Comparison of ENCODE assay signal across 9 cellular contexts in genomic region chr12:62966446-62966989, GRCh38. TPM values are rescaled to one million over a fixed set of nuclear protein-coding genes. Genes with fewer than 3 reads are reported as not detected.
DNase-seq lines count a peak whose midpoint lies in the region; ATAC-seq, FAIRE-seq and TF ChIP-seq lines count a peak whose summit lies in the region.
"Not testable (repeated sequence)": the region's sequence is repeated elsewhere in the genome, so short reads cannot be mapped to it uniquely, and the experiment has no call there.
"Had no signal": no experiment of that assay in that cellular context is flagged by ENCODE, and none has a peak within 500 bp of the region (broad histone marks: within the 10 kb centered on the region; RNA-seq: fewer than 3 reads in every experiment).

No MANE protein-coding gene starts in this region.

- 5% methylated on average over 8 of the region's 8 CpGs for WGBS in HepG2 (ENCODE audit: low lambda C conversion rate)

- POLR2A ChIA-PET in Panc1 (lab: Charles Lee): not testable (repeated sequence)
- POLR2A ChIA-PET in HepG2 (lab: Yijun Ruan, JAX): interaction anchor here (1.0 kb wide), 1 partner anchor 32 kb away, joined by 3 read pairs; the partner anchor contains the start of gene PPM1H

- peak; percentile 44 for FAIRE-seq in HepG2 (lab: Jason Lieb, UNC)

- H3K36me3 Mint-ChIP-seq in activated T-cell treated with anti-CD3 and anti-CD28 coated beads, Interleukin-2, amount 50 U/mL, for 72 hours (ENCODE audit: insufficient read depth in 2 of 2): not testable (repeated sequence)

- ATAC-seq in GM18868 (IDR thresholded peaks at IDR 0.05; ENCODE audit: unreplicated experiment) (peak; percentile 62), HG03442 (IDR thresholded peaks at IDR 0.05; ENCODE audit: unreplicated experiment) (peak; percentile 72), esophagus mucosa (peak; percentile 84), HepG2 (peak; percentile 75)
- ATAC-seq in Panc1: not testable (repeated sequence)
- ATAC-seq in activated T-cell treated with anti-CD3 and anti-CD28 coated beads, Interleukin-2, amount 50 U/mL, for 72 hours (replicated peaks in 1 of 2): peak; percentile 65 to 70

- H3K27me3 Mint-ChIP-seq in activated T-cell treated with anti-CD3 and anti-CD28 coated beads, Interleukin-2, amount 50 U/mL, for 72 hours (ENCODE audit: low read depth): not testable (repeated sequence)

- TF ChIP-seq POLR2A in HepG2 (IDR thresholded peaks at IDR 0.05; ENCODE audit: insufficient read depth in 1 of 2, low read depth in 2 of 2, low read length in 2 of 2): not testable (repeated sequence)

- not testable (repeated sequence) for H3K36me3 ChIP-seq in Panc1 (ENCODE audit: control insufficient read depth, insufficient read depth, low read length); HepG2 (replicated peaks in 1 of 2; ENCODE audit: control insufficient read depth in 1 of 2, insufficient read depth in 2 of 2, low read length in 2 of 2)

- DNase-seq in A172 (ENCODE audit: low spot score) (peak; percentile 10), Panc1 (ENCODE audit: low read depth, low spot score) (peak; percentile 8), HepG2 (ENCODE audit: low spot score) (peak; percentile 78)
- peak; percentile 8 to 16 for DNase-seq in activated T-cell treated with anti-CD3 and anti-CD28 coated beads, Interleukin-2, amount 50 U/mL, for 72 hours
- peak; percentile 9 for DNase-seq in stimulated activated CD4-positive, alpha-beta T cell treated with anti-CD3 and anti-CD28 coated beads, Interleukin-1b, Interleukin-23, amount 100 ng/mL, for 48 hours

- not testable (repeated sequence) for H3K4me3 ChIP-seq in Panc1 (ENCODE audit: low read depth in 2 of 2, low read length in 2 of 2)
- H3K4me3 ChIP-seq in HepG2 (replicated peaks in 1 of 3; ENCODE audit: insufficient read depth in 1 of 3, low read depth in 2 of 3, low read length in 3 of 3): peak overlapping the region in 2 of 3 experiments; percentile 21 to 39; a peak in 4 of 6 replicates

- intact Hi-C loops in Panc1 (cut with micrococcal nuclease; ENCODE audit: unreplicated experiment): not testable (repeated sequence)
- intact Hi-C loops in HepG2 (cut with micrococcal nuclease; ENCODE audit: unreplicated experiment): loop anchor here (2.0 kb wide), 2 partner anchors 32 to 74 kb away; partner anchors contain the start of gene PPM1H

- H3K27me3 ChIP-seq in Panc1 (ENCODE audit: control insufficient read depth, insufficient read depth, low read length); HepG2 (ENCODE audit: control insufficient read depth in 1 of 2, insufficient read depth in 2 of 2, low read length in 2 of 2): not testable (repeated sequence)

- H3K4me1 ChIP-seq in Panc1 (ENCODE audit: control insufficient read depth, insufficient read depth, low read length): not testable (repeated sequence)
- H3K4me1 ChIP-seq in HepG2 (ENCODE audit: insufficient read depth, low read length): peaks cover 88% of the 10 kb centered on the region

- peak overlapping the region; percentile 68 for H3K9ac ChIP-seq in HepG2 (ENCODE audit: insufficient read depth, low read depth, low read length)

- not testable (repeated sequence) for H3K79me2 ChIP-seq in HepG2 (ENCODE audit: insufficient read depth, low read length)

- CTCF ChIA-PET in Panc1 (lab: Charles Lee); HepG2 (lab: Yijun Ruan, JAX; ENCODE audit: low intra/inter-chr PET ratio, low total read pairs): not testable (repeated sequence)

- not testable (repeated sequence) for TF ChIP-seq RAD21 in HepG2 (CRISPR knock-in tag; IDR thresholded peaks at IDR 0.05)

- not testable (repeated sequence) for H3K4me1 Mint-ChIP-seq in activated T-cell treated with anti-CD3 and anti-CD28 coated beads, Interleukin-2, amount 50 U/mL, for 72 hours (ENCODE audit: low read depth)

- H3K4me2 ChIP-seq in HepG2 (ENCODE audit: low read depth, low read length): peak overlapping the region; percentile 65

- in situ Hi-C loops in Panc1 (cut with HindIII; ENCODE audit: low pct_unique_long_range_greater_than_20kb, low sequenced_read_pairs); HepG2 (cut with HindIII; ENCODE audit: extremely low pct_ligation_motif_present, low pct_unique_long_range_greater_than_20kb): not testable (repeated sequence)

- H3K4me3 Mint-ChIP-seq in activated T-cell treated with anti-CD3 and anti-CD28 coated beads, Interleukin-2, amount 50 U/mL, for 72 hours: not testable (repeated sequence)

- TF ChIP-seq CTCF in Panc1 (IDR thresholded peaks at IDR 0.05); HepG2 (CRISPR knock-in tag; IDR thresholded peaks at IDR 0.05): not testable (repeated sequence)

- TF ChIP-seq EP300 in HepG2 (IDR thresholded peaks at IDR 0.05; ENCODE audit: low read depth in 2 of 2, low read length in 2 of 2); HepG2 (CRISPR knock-in tag; IDR thresholded peaks at IDR 0.05; ENCODE audit: borderline replicate concordance): not testable (repeated sequence)

- H3K9me3 Mint-ChIP-seq in activated T-cell treated with anti-CD3 and anti-CD28 coated beads, Interleukin-2, amount 50 U/mL, for 72 hours: not testable (repeated sequence)

- not testable (repeated sequence) for H2AFZ ChIP-seq in HepG2 (ENCODE audit: low read length)

- not testable (repeated sequence) for H3K27ac ChIP-seq in Panc1 (ENCODE audit: low read length)
- H3K27ac ChIP-seq in HepG2 (ENCODE audit: extremely low read length, insufficient read depth, low read length): peak overlapping the region; percentile 97

- not testable (repeated sequence) for H3K9me3 ChIP-seq in Panc1 (ENCODE audit: control insufficient read depth, insufficient read depth, low read depth, low read length); HepG2 (ENCODE audit: low read length)

- not testable (repeated sequence) for H3K27ac Mint-ChIP-seq in activated T-cell treated with anti-CD3 and anti-CD28 coated beads, Interleukin-2, amount 50 U/mL, for 72 hours

- not testable (repeated sequence) for H4K20me1 ChIP-seq in HepG2 (ENCODE audit: insufficient read depth, low read length)

- not testable (repeated sequence) for BruUV-seq in Panc1 (replicated peaks; lab: Mats Ljungman, UMichigan); HepG2 (replicated peaks; lab: Mats Ljungman, UMichigan)

TF ChIP-seq in HepG2, 621 proteins besides CTCF, POLR2A, EP300 and RAD21 (continues in another document):
- TF ChIP-seq GZF1 (CRISPR knock-in tag; IDR thresholded peaks at IDR 0.05) (peak; percentile 60; the same call in 1 of the 2 replicates), NFKBIZ (CRISPR knock-in tag; IDR thresholded peaks at IDR 0.05) (0 out of 2 replicates have a peak, but pooled peaks have one; percentile 15), HOMEZ (CRISPR knock-in tag; IDR thresholded peaks at IDR 0.05; ENCODE audit: low read depth) (peak; percentile 29; the same call in 1 of the 2 replicates), HNRNPL (IDR thresholded peaks at IDR 0.05; ENCODE audit: low read depth, low read length) (0 out of 2 replicates have a peak, but pooled peaks have one; percentile 27), MEF2D (CRISPR knock-in tag; IDR thresholded peaks at IDR 0.05) (0 out of 2 replicates have a peak, but pooled peaks have one; percentile 40), POLR2AphosphoS5 (IDR thresholded peaks at IDR 0.05; ENCODE audit: low read depth, low read length) (peak; percentile 33; the same call in 1 of the 2 replicates)

RNA-seq across cellular contexts. Expression of gene PPM1H, which starts 31.6 kb away (rescaled TPM):
- total RNA-seq in A172 (2014; rRNA removed; shearing (Covaris generic)): 7.0 and 9.2 TPM in 2 replicates
- total RNA-seq in Panc1 (2021; ENCODE audit: unreplicated experiment): 22.9 TPM
- 9.8 TPM for polyA plus RNA-seq in Panc1 (2012; ENCODE audit: insufficient read length)
- not detected for total RNA-seq in activated T-cell treated with anti-CD3 and anti-CD28 coated beads, Interleukin-2, amount 50 U/mL, for 72 hours
- 0.56 TPM for total RNA-seq in esophagus mucosa
- total RNA-seq in HepG2 (2016; rRNA removed; fragmentation: Illumina TruSeq; extraction: Trizol): 38.1 and 42.0 TPM in 2 replicates
- total RNA-seq in HepG2 (2016; cell fraction: cytosol; rRNA removed; fragmentation: Illumina TruSeq; extraction: Trizol; ENCODE audit: low read depth): 3.3 and 5.2 TPM in 2 replicates
- total RNA-seq in HepG2 (2016; cell fraction: insoluble cytoplasmic fraction; rRNA removed; fragmentation: Illumina TruSeq; extraction: Trizol): 35.2 and 37.3 TPM in 2 replicates
- 19.9 and 22.6 TPM in 2 replicates for total RNA-seq in HepG2 (2016; cell fraction: membrane; rRNA removed; fragmentation: Illumina TruSeq; extraction: Trizol)
- total RNA-seq in HepG2 (2016; cell fraction: nucleus; rRNA removed; fragmentation: Illumina TruSeq; extraction: Trizol): 29.6 and 34.5 TPM in 2 replicates
- polyA plus RNA-seq in HepG2 (2011; rRNA removed): 16.9 and 29.1 TPM in 2 replicates
- polyA plus RNA-seq in HepG2 (2011; cell fraction: cytosol; rRNA removed): 19.3 and 19.9 TPM in 2 replicates
- 19.8 and 26.0 TPM in 2 replicates for polyA plus RNA-seq in HepG2 (2011; cell fraction: nucleus; rRNA removed)
- 9.9 and 26.1 TPM in 2 replicates for polyA plus RNA-seq in HepG2 (2012)
- 1.6 and 1.8 TPM in 2 replicates for polyA plus RNA-seq in HepG2 (2016; cell fraction: cytosol; fragmentation: Illumina TruSeq; extraction: Trizol; ENCODE audit: low read depth)
- polyA plus RNA-seq in HepG2 (2016; cell fraction: insoluble cytoplasmic fraction; fragmentation: Illumina TruSeq; extraction: Trizol; ENCODE audit: low read depth): 32.1 and 32.9 TPM in 2 replicates
- polyA plus RNA-seq in HepG2 (2016; cell fraction: membrane; fragmentation: Illumina TruSeq; extraction: Trizol; ENCODE audit: low read depth): 8.9 and 10.6 TPM in 2 replicates
- polyA plus RNA-seq in HepG2 (2016; cell fraction: nucleus; fragmentation: Illumina TruSeq; extraction: Trizol; ENCODE audit: insufficient read depth, low read depth): 24.8 and 26.5 TPM in 2 replicates
- polyA minus RNA-seq in HepG2 (2011; rRNA and poly(A)+ RNA removed; ENCODE audit: low replicate concordance): 8.3 and 68.0 TPM in 2 replicates
- 32.6 and 42.5 TPM in 2 replicates for polyA minus RNA-seq in HepG2 (2011; cell fraction: cytosol; rRNA and poly(A)+ RNA removed)
- polyA minus RNA-seq in HepG2 (2011; cell fraction: nucleus; rRNA and poly(A)+ RNA removed): 39.3 and 42.1 TPM in 2 replicates
- polyA plus RNA-seq: CD4-positive, alpha-beta memory T cell had no signal

Comparison
In these comparisons a context has a peak if more than half of its experiments do, and no peak if none do; other contexts are left out.
1. DNase-seq: peak in every context shown above with its lines; median percentile 78 in HepG2; 12 in activated T-cell treated with anti-CD3 and anti-CD28 coated beads, Interleukin-2, amount 50 U/mL, for 72 hours; 10 in A172; 9 in stimulated activated CD4-positive, alpha-beta T cell treated with anti-CD3 and anti-CD28 coated beads, Interleukin-1b, Interleukin-23, amount 100 ng/mL, for 48 hours; 8 in Panc1.